8 cellular contexts compared by ENCODE assay signal in the genomic region with DNA sequence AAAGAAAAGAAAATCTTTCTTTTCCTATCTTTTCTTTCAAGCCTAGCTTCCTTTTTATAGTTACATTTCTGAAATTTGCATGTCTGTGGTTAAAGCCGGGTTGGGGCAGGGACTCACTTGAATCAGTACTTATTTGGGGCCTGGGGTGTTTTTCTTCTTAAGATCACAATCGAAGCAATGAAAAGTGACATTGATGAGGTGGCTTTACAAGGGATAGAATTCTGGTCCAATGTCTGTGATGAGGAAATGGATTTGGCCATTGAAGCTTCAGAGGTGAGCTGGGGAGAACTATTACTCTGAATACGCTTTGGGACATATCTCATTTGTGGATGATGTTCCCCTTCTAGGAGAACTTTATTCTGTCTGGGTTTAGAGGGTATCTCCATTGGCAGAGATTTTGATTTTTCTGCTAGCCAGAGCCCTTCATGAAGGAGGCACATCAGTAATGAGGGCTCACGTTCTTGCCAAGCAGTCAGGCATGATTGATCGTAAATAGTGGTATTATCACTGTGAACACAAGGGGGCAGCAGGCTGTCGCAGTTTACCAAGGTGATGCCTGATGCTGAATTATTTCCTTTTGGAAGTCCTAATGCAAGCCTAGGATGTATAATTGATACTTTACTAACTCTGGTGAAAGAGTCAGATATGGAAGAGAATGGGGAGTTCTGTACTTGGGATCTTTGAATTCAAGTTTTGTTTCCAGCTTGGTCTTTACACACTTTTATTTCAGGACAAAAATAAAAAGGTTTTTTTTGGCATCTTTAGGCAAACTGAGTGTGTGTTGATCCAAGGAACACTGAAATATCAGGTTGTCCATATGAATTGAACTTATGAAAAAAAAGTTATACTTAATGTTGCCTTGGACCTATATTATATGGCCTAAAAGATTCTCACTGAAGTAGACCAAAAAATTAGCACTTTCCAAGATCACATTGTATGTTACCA. TPM values are rescaled to one million over a fixed set of nuclear protein-coding genes. Genes with fewer than 3 reads are reported as not detected.
DNase-seq lines count a peak whose midpoint lies in the region; ATAC-seq and TF ChIP-seq lines count a peak whose summit lies in the region.

No MANE protein-coding gene starts in this region.

- no peaks in the 10 kb centered on the region for H3K27me3 ChIP-seq in GM06990 (replicated peaks; ENCODE audit: control insufficient read depth, insufficient read depth, low read length)

- H3K4me3 ChIP-seq in GM06990 (replicated peaks; ENCODE audit: low read depth, low read length) (no peak overlapping the region), retinal pigment epithelial cell (ENCODE audit: low read length) (no peak overlapping the region)

- H3K36me3 ChIP-seq in GM06990 (ENCODE audit: control insufficient read depth, insufficient read depth, low read length), result peaks cover 29% of the 10 kb centered on the region

- no peak overlapping the region for H3K4me3 Mint-ChIP-seq in activated naive CD8-positive, alpha-beta T cell treated with anti-CD3 and anti-CD28 coated beads for 36 hours

- peaks cover 35% of the 10 kb centered on the region for H3K4me1 Mint-ChIP-seq in activated naive CD8-positive, alpha-beta T cell treated with anti-CD3 and anti-CD28 coated beads for 36 hours

- intact Hi-C loops in left cardiac atrium (cut with DNase I), result loop anchor here (10.0 kb wide), 3 partner anchors 81 to 141 kb away; no protein-coding TSS in a partner anchor

- peak; percentile 71 for TF ChIP-seq CTCF in GM06990 (IDR thresholded peaks at IDR 0.05; ENCODE audit: insufficient read depth, low read length, poor library complexity, severe bottlenecking)
- peak; percentile 81 for TF ChIP-seq CTCF in retinal pigment epithelial cell (conservative IDR thresholded peaks at IDR 0.05; ENCODE audit: low read depth, low read length)

- no peaks in the 10 kb centered on the region for H3K27me3 Mint-ChIP-seq in activated naive CD8-positive, alpha-beta T cell treated with anti-CD3 and anti-CD28 coated beads for 36 hours

- H3K27ac Mint-ChIP-seq in activated naive CD8-positive, alpha-beta T cell treated with anti-CD3 and anti-CD28 coated beads for 36 hours, result peak overlapping the region; percentile 32

- H3K36me3 Mint-ChIP-seq in activated naive CD8-positive, alpha-beta T cell treated with anti-CD3 and anti-CD28 coated beads for 36 hours, result peaks cover 55% of the 10 kb centered on the region

- H3K9me3 Mint-ChIP-seq in activated naive CD8-positive, alpha-beta T cell treated with anti-CD3 and anti-CD28 coated beads for 36 hours, result no peaks in the 10 kb centered on the region

- DNase-seq in GM06990 (ENCODE audit: extremely low read depth, insufficient read length) (no peak), NAMALWA (ENCODE audit: low spot score) (peak; percentile 86), SKM-1 treated with dmso at 0.1 percent for 144 hours (lab: John Stamatoyannopoulos, UW; ENCODE audit: unreplicated experiment) (peak; percentile 34), left cardiac atrium (no peak), retinal pigment epithelial cell (ENCODE audit: low read depth) (no peak), mesenteric fat pad (ENCODE audit: low spot score) (no peak)
- peak; percentile 48 for DNase-seq in activated naive CD8-positive, alpha-beta T cell treated with anti-CD3 and anti-CD28 coated beads for 36 hours

- ATAC-seq in left cardiac atrium (peak; percentile 65 to 79), GM19463 (IDR thresholded peaks at IDR 0.05; ENCODE audit: unreplicated experiment) (no peak)

RNA-seq across cellular contexts. Expression of a gene that starts 14.6 kb away (rescaled TPM):
- 100 to 1,000 TPM; 886 to 911 TPM for total RNA-seq in activated naive CD8-positive, alpha-beta T cell treated with anti-CD3 and anti-CD28 coated beads for 36 hours
- 100 to 1,000 TPM; 145 to 180 TPM for total RNA-seq in left cardiac atrium
- 276 TPM for total RNA-seq in mesenteric fat pad

RNA-seq across cellular contexts. Expression of a gene that starts 29.7 kb away (rescaled TPM):
- 10 to 100 TPM; 11.7 to 11.9 TPM for total RNA-seq in activated naive CD8-positive, alpha-beta T cell treated with anti-CD3 and anti-CD28 coated beads for 36 hours
- total RNA-seq in left cardiac atrium, result 10 to 100 TPM; 13.7 to 17.9 TPM
- total RNA-seq in mesenteric fat pad, result 21.7 TPM

Comparison
In these comparisons a context has a peak if more than half of its experiments do, and no peak if none do; other contexts are left out.
1. DNase-seq: peak in NAMALWA (single experiment), SKM-1 treated with dmso at 0.1 percent for 144 hours (single experiment) and activated naive CD8-positive, alpha-beta T cell treated with anti-CD3 and anti-CD28 coated beads for 36 hours (single experiment); none in GM06990 (single experiment), left cardiac atrium (single experiment), retinal pigment epithelial cell (single experiment) and mesenteric fat pad (single experiment).